11 cellular contexts compared by ENCODE assay signal in genomic region chr2:85873679-85874078, GRCh38. TPM values are rescaled to one million over a fixed set of nuclear protein-coding genes. Genes with fewer than 3 reads are reported as not detected.
DNase-seq lines count a peak whose midpoint lies in the region; TF ChIP-seq lines count a peak whose summit lies in the region.
"Had no signal": no experiment of that assay in that cellular context is flagged by ENCODE, and none has a peak within 500 bp of the region (broad histone marks: within the 10 kb centered on the region; RNA-seq: fewer than 3 reads in every experiment).

No MANE protein-coding gene starts in this region.

- CTCF ChIA-PET in GM10248 (lab: Yijun Ruan, JAX), result interaction anchor here (1.2 kb wide), 1 partner anchor 9 kb away, joined by 3 read pairs; no protein-coding TSS in a partner anchor

- POLR2A ChIA-PET in GM10248 (lab: Yijun Ruan, JAX), result no interaction called here

- H3K4me3 ChIP-seq in AG10803 (ENCODE audit: low read length) (no peak overlapping the region), fibroblast of villous mesenchyme (ENCODE audit: low read depth, low read length) (no peak overlapping the region)
- H3K4me3 ChIP-seq: coronary artery, HAP-1 had no signal

- DNase-seq in AG10803 (ENCODE audit: low read depth), result peak; percentile 37
- no peak for DNase-seq in GM10248 (ENCODE audit: extremely low spot score)
- DNase-seq in RPMI8226, result peak; percentile 22
- DNase-seq in fibroblast of villous mesenchyme (ENCODE audit: low read depth), result no peak
- DNase-seq in DMS153 (lab: John Stamatoyannopoulos, UW), result no peak
- no peak for DNase-seq in NCI-H146 treated with DMSO at 0.1 percent for 48 hours (lab: John Stamatoyannopoulos, UW; ENCODE audit: unreplicated experiment)
- no peak for DNase-seq in NCI-H524 (lab: John Stamatoyannopoulos, UW)
- DNase-seq in NCI-H1105 (lab: John Stamatoyannopoulos, UW), result no peak
- DNase-seq: NCI-H1092 had no signal

- peak; percentile 24; the same call in 1 of the 2 replicates for TF ChIP-seq CTCF in AG10803 (conservative IDR thresholded peaks at IDR 0.05; ENCODE audit: low read length)
- peak; percentile 12 for TF ChIP-seq CTCF in GM10248 (IDR thresholded peaks at IDR 0.05; ENCODE audit: control extremely low read depth, extremely low read depth, low read depth, missing control alignments)
- TF ChIP-seq CTCF in fibroblast of villous mesenchyme (IDR thresholded peaks at IDR 0.05; ENCODE audit: insufficient read depth, low read depth, low read length), result peak; percentile 36

RNA-seq across cellular contexts. Expression of gene ST3GAL5, which starts 15.1 kb away (rescaled TPM):
- 25.8 and 27.6 TPM in 2 replicates for total RNA-seq in fibroblast of villous mesenchyme

Comparison
In these comparisons a context has a peak if more than half of its experiments do, and no peak if none do; other contexts are left out.
1. DNase-seq: peak in AG10803 (single experiment) and RPMI8226 (single experiment); none in GM10248 (single experiment), fibroblast of villous mesenchyme (single experiment), DMS153 (single experiment), NCI-H146 treated with DMSO at 0.1 percent for 48 hours (single experiment), NCI-H524 (0 of 2) and NCI-H1105 (single experiment).
2. Peak in every context shown above with its lines, with median percentiles within 50 percentile points of each other: CTCF ChIP-seq.